8 cellular contexts compared by ENCODE assay signal in the genomic region with DNA sequence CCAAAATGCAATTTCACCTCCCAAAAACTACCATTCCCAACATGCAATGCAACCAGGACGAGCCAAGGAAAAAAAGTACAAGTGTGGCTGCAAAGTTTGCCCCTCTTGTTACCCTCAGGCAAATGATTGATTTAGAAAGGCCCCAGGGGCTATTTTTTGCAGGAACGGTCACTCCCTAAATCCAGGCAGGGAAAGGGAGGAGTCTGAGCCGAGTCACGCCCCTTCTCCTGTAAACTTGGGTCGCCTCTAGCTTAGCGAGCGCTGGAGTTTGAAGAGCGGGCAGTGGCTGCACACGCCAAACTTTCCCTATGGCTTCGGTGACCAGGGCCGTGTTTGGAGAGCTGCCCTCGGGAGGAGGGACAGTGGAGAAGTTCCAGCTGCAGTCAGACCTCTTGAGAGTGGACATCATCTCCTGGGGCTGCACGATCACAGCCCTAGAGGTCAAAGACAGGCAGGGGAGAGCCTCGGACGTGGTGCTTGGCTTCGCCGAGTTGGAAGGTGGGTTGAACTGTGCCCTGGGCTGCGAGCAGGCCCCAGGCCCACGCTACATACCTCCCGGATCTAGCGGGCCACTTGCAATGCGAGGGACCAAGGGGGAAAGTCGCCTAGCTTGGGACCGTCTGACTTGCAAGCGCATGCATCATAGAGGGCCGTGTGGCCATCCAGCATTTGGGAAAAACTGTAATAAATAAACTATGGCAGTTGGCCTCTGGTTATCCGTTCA. TPM values are rescaled to one million over a fixed set of nuclear protein-coding genes. Genes with fewer than 3 reads are reported as not detected.
DNase-seq lines count a peak whose midpoint lies in the region; ATAC-seq and TF ChIP-seq lines count a peak whose summit lies in the region.

A gene (plus strand): TSS at position 261 of the 724 bp plus-strand sequence. CDS start 48 bp downstream, at position 309.

- H3K27me3 Mint-ChIP-seq in progenitor cell of endocrine pancreas, result no peaks in the 10 kb centered on the region

- no peak for ATAC-seq in GM21381 (IDR thresholded peaks at IDR 0.05; ENCODE audit: unreplicated experiment)

- H3K9me3 Mint-ChIP-seq in progenitor cell of endocrine pancreas (ENCODE audit: low read depth), result peaks cover 2% of the 10 kb centered on the region

- peak within 1 kb of the TSS; percentile 86 for H3K4me3 Mint-ChIP-seq in progenitor cell of endocrine pancreas (ENCODE audit: low read depth)

- peaks cover 6% of the 10 kb centered on the region for H3K36me3 Mint-ChIP-seq in progenitor cell of endocrine pancreas (ENCODE audit: insufficient read depth)

- DNase-seq in DMS79 treated with DMSO at 0.1 percent for 48 hours (lab: John Stamatoyannopoulos, UW) (peak; percentile 38), DMS79 (lab: John Stamatoyannopoulos, UW) (no peak), HK-2 (ENCODE audit: unreplicated experiment) (peak; percentile 78), SK-N-DZ (ENCODE audit: low spot score) (peak; percentile 92), astrocyte of the hippocampus (ENCODE audit: low read depth, low spot score) (peak; percentile 93), hepatic stellate cell (ENCODE audit: low spot score) (peak; percentile 90), progenitor cell of endocrine pancreas (ENCODE audit: low spot score, unreplicated experiment) (peak; percentile 75)

- H3K4me1 Mint-ChIP-seq in progenitor cell of endocrine pancreas (ENCODE audit: low read depth), result peaks cover 34% of the 10 kb centered on the region

- peak within 1 kb of the TSS; percentile 96 for H3K27ac Mint-ChIP-seq in progenitor cell of endocrine pancreas

- TF ChIP-seq CTCF in progenitor cell of endocrine pancreas (IDR thresholded peaks at IDR 0.05; ENCODE audit: unreplicated experiment), result no peak

RNA-seq across cellular contexts. Expression of the gene that starts here (rescaled TPM):
- 9.1 and 14.8 TPM in 2 replicates for polyA plus RNA-seq in SK-N-DZ (2014; cell fraction: cytosol; rRNA removed)
- polyA plus RNA-seq in SK-N-DZ (2014; cell fraction: nucleus; rRNA removed), result 0.50 and 5.3 TPM in 2 replicates
- 40.2 and 46.3 TPM in 2 replicates for total RNA-seq in progenitor cell of endocrine pancreas
